Comparison of ENCODE assay signal across 10 cellular contexts in the genomic region with DNA sequence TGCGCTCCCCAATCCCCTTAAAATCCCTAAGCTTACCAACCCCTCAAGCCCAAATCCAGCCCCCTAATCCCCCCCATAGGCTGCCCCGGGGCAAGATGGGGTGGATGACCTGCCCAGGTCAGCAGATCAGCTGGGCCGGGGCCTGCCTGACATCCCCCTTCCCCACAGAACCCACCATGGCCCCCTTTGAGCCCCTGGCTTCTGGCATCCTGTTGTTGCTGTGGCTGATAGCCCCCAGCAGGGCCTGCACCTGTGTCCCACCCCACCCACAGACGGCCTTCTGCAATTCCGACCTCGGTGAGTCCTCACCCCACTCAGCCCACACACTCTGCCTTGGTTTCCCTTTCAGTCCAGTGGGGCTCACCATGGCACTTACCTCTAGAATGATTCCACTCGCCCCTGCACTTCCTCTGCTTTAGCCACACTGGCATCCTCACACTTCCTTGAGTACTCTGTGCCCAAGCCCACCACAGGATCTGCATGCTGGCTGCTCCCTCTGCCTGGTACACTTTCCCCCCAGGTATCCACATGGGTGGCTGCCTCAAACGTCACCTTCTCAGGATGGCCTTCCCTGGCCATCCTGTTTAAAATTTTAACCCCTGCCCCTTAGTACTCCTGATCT. TPM values are rescaled to one million over a fixed set of nuclear protein-coding genes. Genes with fewer than 3 reads are reported as not detected.
DNase-seq lines count a peak whose midpoint lies in the region; ATAC-seq, FAIRE-seq and TF ChIP-seq lines count a peak whose summit lies in the region.
"Had no signal": no experiment of that assay in that cellular context is flagged by ENCODE, and none has a peak within 500 bp of the region (broad histone marks: within the 10 kb centered on the region; RNA-seq: fewer than 3 reads in every experiment).

No MANE protein-coding gene starts in this region.

- no peak overlapping the region for H3K4me2 ChIP-seq in GM23338

- no peaks in the 10 kb centered on the region for H4K20me1 ChIP-seq in GM23338 (replicated peaks; ENCODE audit: insufficient read depth)

- FAIRE-seq in urothelium cell line (lab: Jason Lieb, UNC), result no peak

- no peak for TF ChIP-seq CTCF in GM23338 (conservative IDR thresholded peaks at IDR 0.05; ENCODE audit: low read depth in 2 of 2)
- TF ChIP-seq CTCF in chondrocyte (IDR thresholded peaks at IDR 0.05), result no peak
- no peak for TF ChIP-seq CTCF in dorsolateral prefrontal cortex (IDR thresholded peaks at IDR 0.05 in 54 of 56, conservative IDR thresholded peaks at IDR 0.05 in 2 of 56; ENCODE audit: low read depth in 1 of 56, partially characterized antibody in 56 of 56)

- H3K79me2 ChIP-seq in ACC112 (ENCODE audit: control insufficient read depth, insufficient read depth, low read length, unreplicated experiment), result peaks cover 22% of the 10 kb centered on the region
- H3K79me2 ChIP-seq in GM23338 (replicated peaks; ENCODE audit: insufficient read depth), result no peaks in the 10 kb centered on the region

- H3K4me3 Mint-ChIP-seq in GM23338 (peak overlapping the region; percentile 71; the same call in 1 of the 3 replicates), chondrocyte (ENCODE audit: unreplicated experiment) (peak overlapping the region; percentile 67)
- peak overlapping the region in 9 of 10 donors; percentile 30 to 88 (median 54) for H3K4me3 Mint-ChIP-seq in naive thymus-derived CD8-positive, alpha-beta T cell

- H3K4me3 ChIP-seq in ACC112 (ENCODE audit: low read depth, low read length), result peak overlapping the region; percentile 79
- no peak overlapping the region for H3K4me3 ChIP-seq in GM23338
- peak overlapping the region in 2 of 59 donors; percentile 12 to 17 for H3K4me3 ChIP-seq in dorsolateral prefrontal cortex

- H3K27me3 Mint-ChIP-seq in GM23338 (ENCODE audit: insufficient read depth, low read depth, poor library complexity) (peaks cover 16% of the 10 kb centered on the region), chondrocyte (ENCODE audit: low read depth) (no peaks in the 10 kb centered on the region)
- H3K27me3 Mint-ChIP-seq in naive thymus-derived CD8-positive, alpha-beta T cell, result no peaks in the 10 kb centered on the region

- POLR2A ChIA-PET in naive thymus-derived CD8-positive, alpha-beta T cell (lab: Charles Lee), result interaction anchor here (1.0 kb wide), 1 partner anchor 58 kb away, joined by 3 read pairs; no protein-coding TSS in a partner anchor

- H3K9me3 Mint-ChIP-seq in GM23338, result no peaks in the 10 kb centered on the region
- H3K9me3 Mint-ChIP-seq in chondrocyte (ENCODE audit: low read depth), result no peaks in the 10 kb centered on the region
- H3K9me3 Mint-ChIP-seq in naive thymus-derived CD8-positive, alpha-beta T cell, result peaks cover 0 to 2% (median 0%) of the 10 kb centered on the region in 9 donors

- H3K27ac Mint-ChIP-seq in GM23338, result no peak overlapping the region
- H3K27ac Mint-ChIP-seq in chondrocyte (ENCODE audit: unreplicated experiment), result peak overlapping the region; percentile 30
- peak overlapping the region in 8 of 10 donors; percentile 23 to 93 (median 84) for H3K27ac Mint-ChIP-seq in naive thymus-derived CD8-positive, alpha-beta T cell
- H3K27ac Mint-ChIP-seq: IgD-negative memory B cell had no signal

- no peaks in the 10 kb centered on the region for H3K36me3 ChIP-seq in ACC112 (ENCODE audit: insufficient read depth, low read length)
- H3K36me3 ChIP-seq in GM23338 (ENCODE audit: insufficient read depth), result no peaks in the 10 kb centered on the region

- H3K4me1 Mint-ChIP-seq in GM23338 (peaks cover 28% of the 10 kb centered on the region), chondrocyte (ENCODE audit: low read depth) (peaks cover 42% of the 10 kb centered on the region)
- peaks cover 15 to 30% (median 24%) of the 10 kb centered on the region in 4 donors for H3K4me1 Mint-ChIP-seq in naive thymus-derived CD8-positive, alpha-beta T cell

- H3K27ac ChIP-seq in ACC112 (ENCODE audit: low read depth, low read length), result peak overlapping the region; percentile 62
- H3K27ac ChIP-seq in GM23338 (ENCODE audit: low read depth), result no peak overlapping the region
- H3K27ac ChIP-seq in dorsolateral prefrontal cortex, result peak overlapping the region in 4 of 59 donors; percentile 2 to 43 (median 37)

- H3K36me3 Mint-ChIP-seq in GM23338 (ENCODE audit: low read depth) (peaks cover 5% of the 10 kb centered on the region; the same call in 1 of the 3 replicates), chondrocyte (ENCODE audit: low read depth) (peaks cover 4% of the 10 kb centered on the region)
- peaks cover 0 to 8% (median 0%) of the 10 kb centered on the region in 3 donors for H3K36me3 Mint-ChIP-seq in naive thymus-derived CD8-positive, alpha-beta T cell
- H3K36me3 Mint-ChIP-seq: IgD-negative memory B cell had no signal

- H3K27me3 ChIP-seq in ACC112 (ENCODE audit: insufficient read depth, low read length), result no peaks in the 10 kb centered on the region
- H3K27me3 ChIP-seq in GM23338 (ENCODE audit: insufficient read depth), result no peaks in the 10 kb centered on the region
- H3K27me3 ChIP-seq in dorsolateral prefrontal cortex, result peaks cover 0 to 47% (median 5%) of the 10 kb centered on the region in 45 donors

- DNase-seq in GM23338 (ENCODE audit: low spot score) (no peak), chondrocyte (ENCODE audit: low spot score) (no peak), dorsolateral prefrontal cortex (no peak), urothelium cell line (ENCODE audit: low spot score) (no peak), NCI-H1092 treated with DMSO at 0.1 percent for 48 hours (lab: John Stamatoyannopoulos, UW) (no peak), OCI-M1 (lab: John Stamatoyannopoulos, UW) (no peak)
- DNase-seq in naive thymus-derived CD8-positive, alpha-beta T cell, result no peak
- DNase-seq: GDM1 had no signal

- no peaks in the 10 kb centered on the region for H3F3A ChIP-seq in GM23338 (replicated peaks; ENCODE audit: low read depth)

- no peak overlapping the region for H2AFZ ChIP-seq in ACC112 (ENCODE audit: low read length, unreplicated experiment)
- no peak overlapping the region for H2AFZ ChIP-seq in GM23338

- no peak for ATAC-seq in GM23338
- ATAC-seq in naive thymus-derived CD8-positive, alpha-beta T cell, result no peak

- intact Hi-C loops in dorsolateral prefrontal cortex (cut with DNase I), result no loop called here

- H3K4me1 ChIP-seq in ACC112 (ENCODE audit: control insufficient read depth, insufficient read depth, low read length, unreplicated experiment), result peaks cover 31% of the 10 kb centered on the region
- H3K4me1 ChIP-seq in GM23338 (ENCODE audit: insufficient read depth), result 0 out of 2 replicates have a peak, but pooled peaks cover 4% of the 10 kb centered on the region

- no peaks in the 10 kb centered on the region for H3K9me2 ChIP-seq in GM23338 (ENCODE audit: insufficient read depth)

TF ChIP-seq in GM23338, 12 proteins besides CTCF, POLR2A, EP300 and RAD21 (continues in another document):
- no peak for TF ChIP-seq ZNF331 (CRISPR knock-in tag; IDR thresholded peaks at IDR 0.05; ENCODE audit: low read depth)
- TF ChIP-seq NANOG (IDR thresholded peaks at IDR 0.05; ENCODE audit: borderline replicate concordance), result no peak

RNA-seq across cellular contexts. Expression of a gene that starts 1.1 kb away (rescaled TPM):
- total RNA-seq in GM23338 (2014; rRNA removed; shearing (Covaris generic)), result 39.0 and 42.5 TPM in 2 replicates
- polyA plus RNA-seq in GM23338 (2016; fragmentation: Nextera tagmentation; extraction: Ambion mirVana), result 117 and 121 TPM in 2 replicates
- 599 to 671 TPM (median 633 TPM) in 3 replicates for total RNA-seq in chondrocyte
- 10 to 100 TPM; 31.3 to 37.4 TPM for total RNA-seq in naive thymus-derived CD8-positive, alpha-beta T cell
- 10 to 100 TPM; 49.9 to 75.5 (median 59.6) TPM for polyA plus RNA-seq in naive thymus-derived CD8-positive, alpha-beta T cell
- 100 to 1,000 TPM in 5 of 120 experiments, 10 to 100 TPM in 115; 10.4 to 247 (median 28.1) TPM for total RNA-seq in dorsolateral prefrontal cortex

RNA-seq across cellular contexts. Expression of a gene that starts 22.3 kb away (rescaled TPM):
- total RNA-seq in GM23338 (2014; rRNA removed; shearing (Covaris generic)), result 18.0 and 28.2 TPM in 2 replicates
- 35.9 and 43.9 TPM in 2 replicates for polyA plus RNA-seq in GM23338 (2016; fragmentation: Nextera tagmentation; extraction: Ambion mirVana)
- total RNA-seq in chondrocyte (53.6 to 67.8 TPM (median 61.9 TPM) in 3 replicates), dorsolateral prefrontal cortex (10 to 100 TPM; 19.3 to 46.5 (median 30.2) TPM)
- total RNA-seq in naive thymus-derived CD8-positive, alpha-beta T cell, result 100 to 1,000 TPM; 109 to 121 TPM
- polyA plus RNA-seq in naive thymus-derived CD8-positive, alpha-beta T cell, result 10 to 100 TPM; 63.2 to 95.4 (median 74.5) TPM

RNA-seq across cellular contexts. Expression of a gene that starts 36.3 kb away (rescaled TPM):
- total RNA-seq in GM23338 (2014; rRNA removed; shearing (Covaris generic)), result 4.7 and 6.7 TPM in 2 replicates
- polyA plus RNA-seq in GM23338 (2016; fragmentation: Nextera tagmentation; extraction: Ambion mirVana), result 3.6 and 7.1 TPM in 2 replicates
- total RNA-seq in chondrocyte, result 2.6 to 5.9 TPM (median 3.7 TPM) in 3 replicates
- total RNA-seq in naive thymus-derived CD8-positive, alpha-beta T cell, result 1 to 10 TPM in 1 of 2 experiments, under 1 TPM in 1; 0.47 to 1.2 TPM
- polyA plus RNA-seq in naive thymus-derived CD8-positive, alpha-beta T cell, result 1 to 10 TPM in 1 of 3 donors, under 1 TPM in 2; 0.30 to 1.3 (median 0.95) TPM
- total RNA-seq in dorsolateral prefrontal cortex, result 100 to 1,000 TPM; 127 to 711 (median 406) TPM
- polyA plus RNA-seq: IgD-negative memory B cell had no signal

RNA-seq across cellular contexts. Expression of a gene that starts 46.4 kb away (rescaled TPM):
- total RNA-seq in GM23338 (2014; rRNA removed; shearing (Covaris generic)), result 1.9 and 2.2 TPM in 2 replicates
- 1.8 and 2.1 TPM in 2 replicates for polyA plus RNA-seq in GM23338 (2016; fragmentation: Nextera tagmentation; extraction: Ambion mirVana)
- total RNA-seq in chondrocyte (0.60 to 0.87 TPM (median 0.77 TPM) in 3 replicates), dorsolateral prefrontal cortex (10 to 100 TPM in 1 of 120 experiments, 1 to 10 TPM in 118, under 1 TPM in 1; 0.97 to 10.4 (median 3.0) TPM)
- 10 to 100 TPM; 16.9 to 19.5 TPM for total RNA-seq in naive thymus-derived CD8-positive, alpha-beta T cell
- polyA plus RNA-seq in naive thymus-derived CD8-positive, alpha-beta T cell, result 10 to 100 TPM in 2 of 3 donors, 1 to 10 TPM in 1; 5.4 to 12.7 (median 10.3) TPM

Comparison
In these comparisons a context has a peak if more than half of its experiments do, and no peak if none do; other contexts are left out.
1. RNA of a gene that starts 36.3 kb away (total RNA-seq): 127 to 711 TPM in dorsolateral prefrontal cortex; 4.7 to 6.7 TPM in GM23338, 2.6 to 5.9 TPM in chondrocyte and 0.47 to 1.2 TPM in naive thymus-derived CD8-positive, alpha-beta T cell; every median in the first group is over 10 times any median in the second.
2. Peak in every context shown above with its lines, with median percentiles within 50 percentile points of each other: H3K4me3 Mint-ChIP-seq.